Comparison of ENCODE assay signal across 14 cellular contexts in the genomic region with DNA sequence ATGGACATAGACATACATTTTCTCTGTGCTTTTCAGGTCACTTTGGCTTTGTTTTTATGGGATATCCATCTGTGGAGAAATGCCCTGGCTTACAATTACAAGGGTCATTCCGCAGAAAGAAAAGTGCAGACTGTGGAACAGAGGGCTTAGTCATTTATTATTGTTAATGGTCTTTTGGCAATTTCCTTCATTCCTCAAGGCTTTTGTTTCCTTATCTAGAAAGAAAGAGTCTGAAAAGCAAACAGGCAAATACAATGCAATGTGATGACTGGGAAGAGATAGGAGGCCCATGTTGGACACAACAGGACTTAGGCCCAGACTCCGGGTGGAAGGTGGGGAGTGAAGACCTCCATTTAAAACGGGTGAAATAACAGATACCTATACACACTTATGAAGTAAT.
DNase-seq lines count a peak whose midpoint lies in the region; ATAC-seq, FAIRE-seq and TF ChIP-seq lines count a peak whose summit lies in the region.
"Had no signal": no experiment of that assay in that cellular context is flagged by ENCODE, and none has a peak within 500 bp of the region (broad histone marks: within the 10 kb centered on the region; RNA-seq: fewer than 3 reads in every experiment).

No MANE protein-coding gene starts in this region.

- no peaks in the 10 kb centered on the region for H3K9me1 ChIP-seq in endothelial cell of umbilical vein (replicated peaks; ENCODE audit: control insufficient read depth, extremely low read depth, insufficient read depth, low read length)

- peaks cover 44% of the 10 kb centered on the region for H3K4me1 ChIP-seq in endothelial cell of umbilical vein (ENCODE audit: control insufficient read depth, extremely low read depth, insufficient read depth, low read length)
- H3K4me1 ChIP-seq: breast epithelium had no signal

- H4K20me1 ChIP-seq in endothelial cell of umbilical vein (replicated peaks; ENCODE audit: control insufficient read depth, extremely low read depth, insufficient read depth, low read length), result no peaks in the 10 kb centered on the region

- DNase-seq in AG08396 (ENCODE audit: low spot score), result peak; percentile 2
- DNase-seq in M059J (ENCODE audit: low read depth), result peak; percentile 79
- peak; percentile 99 for DNase-seq in endothelial cell of umbilical vein (ENCODE audit: low read depth, low spot score)
- peak; percentile 42 for DNase-seq in myocyte (ENCODE audit: low read depth)
- no peak for DNase-seq in HT-29 (ENCODE audit: low spot score)
- no peak for DNase-seq in HUDEP-2 (lab: John Stamatoyannopoulos, UW; ENCODE audit: unreplicated experiment in 76 of 76)
- DNase-seq: activated CD8-positive, alpha-beta T cell treated with anti-CD3 and anti-CD28 coated beads, Interleukin-2, amount 10 ng/mL, durations not matched to agents 7 days and 5 days; activated effector memory CD4-positive, alpha-beta T cell treated with anti-CD3 and anti-CD28 coated beads, Interleukin-2, amount 50 U/mL, for 16 hours; DMS 273 treated with DMSO at 0.1 percent for 48 hours; occipital lobe had no signal

- no peaks in the 10 kb centered on the region for H3K9me3 ChIP-seq in endothelial cell of umbilical vein (replicated peaks; ENCODE audit: control insufficient read depth, insufficient read depth, low read length)
- H3K9me3 ChIP-seq: breast epithelium had no signal

- no peaks in the 10 kb centered on the region for H3K27me3 ChIP-seq in endothelial cell of umbilical vein (ENCODE audit: control insufficient read depth in 2 of 2, insufficient read depth in 2 of 2, low read length in 2 of 2)
- H3K27me3 ChIP-seq: breast epithelium had no signal

- no peak overlapping the region for H2AFZ ChIP-seq in endothelial cell of umbilical vein (ENCODE audit: low read depth, low read length)

- FAIRE-seq in endothelial cell of umbilical vein (lab: Jason Lieb, UNC), result peak; percentile 88
- FAIRE-seq: TTC549 had no signal

- peak overlapping the region; percentile 13 for H3K9ac ChIP-seq in endothelial cell of umbilical vein (replicated peaks; ENCODE audit: extremely low read depth, insufficient read depth, low read length)

- ATAC-seq in HG03460 (IDR thresholded peaks at IDR 0.05; ENCODE audit: unreplicated experiment), result no peak
- ATAC-seq in HG03095 (IDR thresholded peaks at IDR 0.05; ENCODE audit: unreplicated experiment), result no peak
- ATAC-seq: activated CD8-positive, alpha-beta T cell treated with anti-CD3 and anti-CD28 coated beads, Interleukin-2, amount 10 ng/mL, durations not matched to agents 7 days and 5 days had no signal

- CTCF ChIA-PET in endothelial cell of umbilical vein (lab: Charles Lee), result interaction anchor here (0.7 to 1.8 kb wide), 4 partner anchors 11 to 136 kb away, joined by 3 read pairs; no protein-coding TSS in a partner anchor

- no peak for TF ChIP-seq CTCF in endothelial cell of umbilical vein (IDR thresholded peaks at IDR 0.05; ENCODE audit: extremely low read depth in 1 of 2, insufficient read depth in 1 of 2, low read depth in 1 of 2, low read length in 2 of 2)

- BruUV-seq in endothelial cell of umbilical vein (replicated peaks; lab: Mats Ljungman, UMichigan), result no TSS peak

- H3K27ac ChIP-seq in endothelial cell of umbilical vein (ENCODE audit: insufficient read depth, low read depth, low read length), result peak overlapping the region; percentile 86
- H3K27ac ChIP-seq: breast epithelium had no signal

- H3K79me2 ChIP-seq in endothelial cell of umbilical vein (ENCODE audit: control insufficient read depth, insufficient read depth, low read length), result no peaks in the 10 kb centered on the region

- TF ChIP-seq POLR2A in endothelial cell of umbilical vein (IDR thresholded peaks at IDR 0.05; ENCODE audit: low read depth, low read length), result peak; percentile 64

- peak overlapping the region; percentile 59 for H3K4me2 ChIP-seq in endothelial cell of umbilical vein (ENCODE audit: insufficient read depth, low read length)

- dilution Hi-C loops in endothelial cell of umbilical vein (cut with MboI; ENCODE audit: extremely low pct_ligation_motif_present, low sequenced_read_pairs), result no loop called here

- no peaks in the 10 kb centered on the region for H3K36me3 ChIP-seq in endothelial cell of umbilical vein (ENCODE audit: control insufficient read depth in 2 of 2, extremely low read depth in 1 of 2, insufficient read depth in 2 of 2, low read length in 2 of 2)
- H3K36me3 ChIP-seq: breast epithelium had no signal

- POLR2A ChIA-PET in endothelial cell of umbilical vein (lab: Charles Lee), result no interaction called here

- intact Hi-C loops in endothelial cell of umbilical vein (cut with micrococcal nuclease), result loop anchor here (1.0 to 10.0 kb wide), 7 partner anchors 47 to 292 kb away; a partner anchor contains a TSS

- no peak overlapping the region for H3K4me3 ChIP-seq in endothelial cell of umbilical vein (replicated peaks in 1 of 3; ENCODE audit: insufficient read depth in 1 of 3, low read depth in 1 of 3, low read length in 3 of 3)
- H3K4me3 ChIP-seq: breast epithelium had no signal

TF ChIP-seq in endothelial cell of umbilical vein, 7 proteins besides CTCF, POLR2A, EP300 and RAD21:
- TF ChIP-seq JUN (IDR thresholded peaks at IDR 0.05; ENCODE audit: borderline replicate concordance, insufficient read depth, insufficient read length, low read depth), result peak; percentile 89
- TF ChIP-seq, protein P1, sequence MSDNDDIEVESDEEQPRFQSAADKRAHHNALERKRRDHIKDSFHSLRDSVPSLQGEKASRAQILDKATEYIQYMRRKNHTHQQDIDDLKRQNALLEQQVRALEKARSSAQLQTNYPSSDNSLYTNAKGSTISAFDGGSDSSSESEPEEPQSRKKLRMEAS (IDR thresholded peaks at IDR 0.05; ENCODE audit: insufficient read depth, insufficient read length), result no peak
- peak; percentile 70 for TF ChIP-seq POLR2AphosphoS5 (IDR thresholded peaks at IDR 0.05; ENCODE audit: insufficient read depth, low read depth, low read length)
- TF ChIP-seq MYC (IDR thresholded peaks at IDR 0.05; ENCODE audit: low read depth, low read length), result no peak
- TF ChIP-seq GATA2 (IDR thresholded peaks at IDR 0.05; ENCODE audit: insufficient read depth, insufficient read length, low read depth, low read length), result peak; percentile 98
- peak; percentile 86 for TF ChIP-seq FOS (IDR thresholded peaks at IDR 0.05; ENCODE audit: borderline replicate concordance, insufficient read depth, low read length)
- TF ChIP-seq EZH2 (IDR thresholded peaks at IDR 0.05; ENCODE audit: borderline replicate concordance, low read depth, low read length, severe bottlenecking), result no peak

Comparison
In these comparisons a context has a peak if more than half of its experiments do, and no peak if none do; other contexts are left out.
1. DNase-seq: peak in AG08396 (single experiment), M059J (single experiment), endothelial cell of umbilical vein (single experiment) and myocyte (single experiment); none in HT-29 (single experiment) and HUDEP-2 (0 of 76).